Comparison of ENCODE assay signal across 8 cellular contexts in genomic region chr11:81869337-81870065, GRCh38.
DNase-seq lines count a peak whose midpoint lies in the region; ATAC-seq and TF ChIP-seq lines count a peak whose summit lies in the region.

No MANE protein-coding gene starts in this region.

- no peak overlapping the region for H3K27ac ChIP-seq in coronary artery

- TF ChIP-seq CTCF in GM12864 (IDR thresholded peaks at IDR 0.05; ENCODE audit: low read depth, low read length, missing control alignments) = no peak
- no peak for TF ChIP-seq CTCF in coronary artery (IDR thresholded peaks at IDR 0.05)

- peak; percentile 94 for DNase-seq in GM12864 (ENCODE audit: low read depth)
- peak; percentile 30 for DNase-seq in NCI-H69 (lab: John Stamatoyannopoulos, UW)
- peak; percentile 41 for DNase-seq in activated T-cell treated with anti-CD3 and anti-CD28 coated beads, Interleukin-2, amount 50 U/mL, for 1 hour
- DNase-seq in stimulated activated CD4-positive, alpha-beta T cell treated with anti-CD3 and anti-CD28 coated beads, Interleukin-12 subunit alpha, Interleukin-12 subunit beta, amount 100 ng/mL, for 4 hours = peak; percentile 53
- no peak for DNase-seq in retina
- DNase-seq in coronary artery (ENCODE audit: low spot score) = no peak
- DNase-seq in iPS-NIHi7 (ENCODE audit: extremely low spot score) = no peak

- H3K4me3 ChIP-seq in GM12864 (ENCODE audit: low read depth, low read length) (peak overlapping the region; percentile 23; the same call in 1 of the 2 replicates), coronary artery (no peak overlapping the region)

- ATAC-seq in HG02571 (IDR thresholded peaks at IDR 0.05; ENCODE audit: unreplicated experiment) = peak; percentile 92

Comparison
In these comparisons a context has a peak if more than half of its experiments do, and no peak if none do; other contexts are left out.
1. DNase-seq: peak in GM12864 (single experiment), NCI-H69 (single experiment), activated T-cell treated with anti-CD3 and anti-CD28 coated beads, Interleukin-2, amount 50 U/mL, for 1 hour (single experiment) and stimulated activated CD4-positive, alpha-beta T cell treated with anti-CD3 and anti-CD28 coated beads, Interleukin-12 subunit alpha, Interleukin-12 subunit beta, amount 100 ng/mL, for 4 hours (single experiment); none in retina (single experiment), coronary artery (single experiment) and iPS-NIHi7 (single experiment).